In the genomic region with DNA sequence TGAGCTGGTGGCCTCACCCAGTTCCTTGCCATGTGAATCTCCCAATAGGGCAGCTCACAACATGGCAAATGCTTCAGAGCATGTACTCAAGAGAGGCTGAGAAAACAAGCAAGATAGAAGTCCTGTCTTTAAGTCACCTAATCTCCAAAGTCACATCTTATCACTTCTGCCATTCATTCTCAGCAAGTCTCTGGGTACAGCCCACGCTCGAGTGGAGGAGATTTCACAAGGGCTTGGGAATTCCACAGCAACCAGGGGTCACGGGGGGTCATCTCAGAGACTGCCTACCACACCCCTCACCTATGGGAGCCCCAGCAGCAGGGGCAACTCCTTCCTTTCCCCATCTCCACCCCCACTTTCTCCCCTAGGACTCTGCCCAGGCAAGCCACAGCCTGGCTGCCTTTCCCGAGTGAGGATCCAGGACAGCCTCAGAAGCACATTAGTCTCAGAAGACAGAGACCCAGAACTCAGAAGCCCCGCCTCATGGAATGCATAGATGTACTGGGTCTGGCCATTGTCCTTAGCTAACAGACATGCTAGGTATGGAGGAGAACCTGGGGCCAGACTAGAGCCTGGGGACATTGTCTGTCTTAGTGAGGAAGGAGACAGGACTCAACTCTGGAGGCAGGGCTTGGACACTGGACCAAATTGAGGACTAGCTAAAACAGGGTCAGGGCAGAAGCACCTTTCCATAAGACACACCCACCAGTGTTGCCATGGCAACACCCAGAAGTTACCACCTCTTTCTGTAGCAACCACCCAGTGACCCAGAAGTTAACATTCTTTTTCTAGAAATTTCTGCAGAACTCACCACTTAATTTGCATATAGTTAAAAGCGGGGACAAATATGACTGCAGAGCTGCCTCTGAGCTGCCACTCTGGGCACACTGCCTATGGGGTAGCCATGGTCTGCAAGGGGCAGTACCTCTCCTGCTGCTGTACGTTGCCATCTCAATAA, we compare ENCODE assay signal across 1 cellular context.
TF ChIP-seq lines count a peak whose summit lies in the region.

No MANE protein-coding gene starts in this region.

TF ChIP-seq in GM12878, 131 proteins besides CTCF, POLR2A, EP300 and RAD21:
- TF ChIP-seq, protein P1, sequence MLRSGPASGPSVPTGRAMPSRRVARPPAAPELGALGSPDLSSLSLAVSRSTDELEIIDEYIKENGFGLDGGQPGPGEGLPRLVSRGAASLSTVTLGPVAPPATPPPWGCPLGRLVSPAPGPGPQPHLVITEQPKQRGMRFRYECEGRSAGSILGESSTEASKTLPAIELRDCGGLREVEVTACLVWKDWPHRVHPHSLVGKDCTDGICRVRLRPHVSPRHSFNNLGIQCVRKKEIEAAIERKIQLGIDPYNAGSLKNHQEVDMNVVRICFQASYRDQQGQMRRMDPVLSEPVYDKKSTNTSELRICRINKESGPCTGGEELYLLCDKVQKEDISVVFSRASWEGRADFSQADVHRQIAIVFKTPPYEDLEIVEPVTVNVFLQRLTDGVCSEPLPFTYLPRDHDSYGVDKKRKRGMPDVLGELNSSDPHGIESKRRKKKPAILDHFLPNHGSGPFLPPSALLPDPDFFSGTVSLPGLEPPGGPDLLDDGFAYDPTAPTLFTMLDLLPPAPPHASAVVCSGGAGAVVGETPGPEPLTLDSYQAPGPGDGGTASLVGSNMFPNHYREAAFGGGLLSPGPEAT (IDR thresholded peaks at IDR 0.05; ENCODE audit: low read depth) = no peak
- TF ChIP-seq, protein P2, sequence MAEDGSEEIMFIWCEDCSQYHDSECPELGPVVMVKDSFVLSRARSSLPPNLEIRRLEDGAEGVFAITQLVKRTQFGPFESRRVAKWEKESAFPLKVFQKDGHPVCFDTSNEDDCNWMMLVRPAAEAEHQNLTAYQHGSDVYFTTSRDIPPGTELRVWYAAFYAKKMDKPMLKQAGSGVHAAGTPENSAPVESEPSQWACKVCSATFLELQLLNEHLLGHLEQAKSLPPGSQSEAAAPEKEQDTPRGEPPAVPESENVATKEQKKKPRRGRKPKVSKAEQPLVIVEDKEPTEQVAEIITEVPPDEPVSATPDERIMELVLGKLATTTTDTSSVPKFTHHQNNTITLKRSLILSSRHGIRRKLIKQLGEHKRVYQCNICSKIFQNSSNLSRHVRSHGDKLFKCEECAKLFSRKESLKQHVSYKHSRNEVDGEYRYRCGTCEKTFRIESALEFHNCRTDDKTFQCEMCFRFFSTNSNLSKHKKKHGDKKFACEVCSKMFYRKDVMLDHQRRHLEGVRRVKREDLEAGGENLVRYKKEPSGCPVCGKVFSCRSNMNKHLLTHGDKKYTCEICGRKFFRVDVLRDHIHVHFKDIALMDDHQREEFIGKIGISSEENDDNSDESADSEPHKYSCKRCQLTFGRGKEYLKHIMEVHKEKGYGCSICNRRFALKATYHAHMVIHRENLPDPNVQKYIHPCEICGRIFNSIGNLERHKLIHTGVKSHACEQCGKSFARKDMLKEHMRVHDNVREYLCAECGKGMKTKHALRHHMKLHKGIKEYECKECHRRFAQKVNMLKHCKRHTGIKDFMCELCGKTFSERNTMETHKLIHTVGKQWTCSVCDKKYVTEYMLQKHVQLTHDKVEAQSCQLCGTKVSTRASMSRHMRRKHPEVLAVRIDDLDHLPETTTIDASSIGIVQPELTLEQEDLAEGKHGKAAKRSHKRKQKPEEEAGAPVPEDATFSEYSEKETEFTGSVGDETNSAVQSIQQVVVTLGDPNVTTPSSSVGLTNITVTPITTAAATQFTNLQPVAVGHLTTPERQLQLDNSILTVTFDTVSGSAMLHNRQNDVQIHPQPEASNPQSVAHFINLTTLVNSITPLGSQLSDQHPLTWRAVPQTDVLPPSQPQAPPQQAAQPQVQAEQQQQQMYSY (CRISPR knock-in tag; IDR thresholded peaks at IDR 0.05) = no peak
- no peak for TF ChIP-seq SPI1 (IDR thresholded peaks at IDR 0.05; ENCODE audit: borderline replicate concordance, insufficient read depth, low read depth, low read length)
- no peak for TF ChIP-seq ZNF384 (IDR thresholded peaks at IDR 0.05; ENCODE audit: borderline replicate concordance, low read depth, low read length)
- TF ChIP-seq, protein P3, sequence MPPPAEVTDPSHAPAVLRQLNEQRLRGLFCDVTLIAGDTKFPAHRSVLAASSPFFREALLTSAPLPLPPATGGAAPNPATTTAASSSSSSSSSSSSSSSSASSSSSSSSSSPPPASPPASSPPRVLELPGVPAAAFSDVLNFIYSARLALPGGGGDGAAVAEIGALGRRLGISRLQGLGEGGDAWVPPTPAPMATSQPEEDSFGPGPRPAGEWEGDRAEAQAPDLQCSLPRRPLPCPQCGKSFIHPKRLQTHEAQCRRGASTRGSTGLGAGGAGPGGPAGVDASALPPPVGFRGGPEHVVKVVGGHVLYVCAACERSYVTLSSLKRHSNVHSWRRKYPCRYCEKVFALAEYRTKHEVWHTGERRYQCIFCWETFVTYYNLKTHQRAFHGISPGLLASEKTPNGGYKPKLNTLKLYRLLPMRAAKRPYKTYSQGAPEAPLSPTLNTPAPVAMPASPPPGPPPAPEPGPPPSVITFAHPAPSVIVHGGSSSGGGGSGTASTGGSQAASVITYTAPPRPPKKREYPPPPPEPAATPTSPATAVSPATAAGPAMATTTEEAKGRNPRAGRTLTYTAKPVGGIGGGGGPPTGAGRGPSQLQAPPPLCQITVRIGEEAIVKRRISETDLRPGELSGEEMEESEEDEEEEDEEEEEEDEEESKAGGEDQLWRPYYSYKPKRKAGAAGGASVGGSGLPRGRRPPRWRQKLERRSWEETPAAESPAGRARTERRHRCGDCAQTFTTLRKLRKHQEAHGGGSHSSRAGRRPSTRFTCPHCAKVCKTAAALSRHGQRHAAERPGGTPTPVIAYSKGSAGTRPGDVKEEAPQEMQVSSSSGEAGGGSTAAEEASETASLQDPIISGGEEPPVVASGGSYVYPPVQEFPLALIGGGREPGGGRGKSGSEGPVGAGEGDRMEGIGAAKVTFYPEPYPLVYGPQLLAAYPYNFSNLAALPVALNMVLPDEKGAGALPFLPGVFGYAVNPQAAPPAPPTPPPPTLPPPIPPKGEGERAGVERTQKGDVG (CRISPR knock-in tag; IDR thresholded peaks at IDR 0.05) = no peak
- TF ChIP-seq, protein P4, sequence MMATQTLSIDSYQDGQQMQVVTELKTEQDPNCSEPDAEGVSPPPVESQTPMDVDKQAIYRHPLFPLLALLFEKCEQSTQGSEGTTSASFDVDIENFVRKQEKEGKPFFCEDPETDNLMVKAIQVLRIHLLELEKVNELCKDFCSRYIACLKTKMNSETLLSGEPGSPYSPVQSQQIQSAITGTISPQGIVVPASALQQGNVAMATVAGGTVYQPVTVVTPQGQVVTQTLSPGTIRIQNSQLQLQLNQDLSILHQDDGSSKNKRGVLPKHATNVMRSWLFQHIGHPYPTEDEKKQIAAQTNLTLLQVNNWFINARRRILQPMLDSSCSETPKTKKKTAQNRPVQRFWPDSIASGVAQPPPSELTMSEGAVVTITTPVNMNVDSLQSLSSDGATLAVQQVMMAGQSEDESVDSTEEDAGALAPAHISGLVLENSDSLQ (IDR thresholded peaks at IDR 0.05) = 0 out of 2 replicates have a peak, but pooled peaks have one; percentile 37
- TF ChIP-seq, protein P5, sequence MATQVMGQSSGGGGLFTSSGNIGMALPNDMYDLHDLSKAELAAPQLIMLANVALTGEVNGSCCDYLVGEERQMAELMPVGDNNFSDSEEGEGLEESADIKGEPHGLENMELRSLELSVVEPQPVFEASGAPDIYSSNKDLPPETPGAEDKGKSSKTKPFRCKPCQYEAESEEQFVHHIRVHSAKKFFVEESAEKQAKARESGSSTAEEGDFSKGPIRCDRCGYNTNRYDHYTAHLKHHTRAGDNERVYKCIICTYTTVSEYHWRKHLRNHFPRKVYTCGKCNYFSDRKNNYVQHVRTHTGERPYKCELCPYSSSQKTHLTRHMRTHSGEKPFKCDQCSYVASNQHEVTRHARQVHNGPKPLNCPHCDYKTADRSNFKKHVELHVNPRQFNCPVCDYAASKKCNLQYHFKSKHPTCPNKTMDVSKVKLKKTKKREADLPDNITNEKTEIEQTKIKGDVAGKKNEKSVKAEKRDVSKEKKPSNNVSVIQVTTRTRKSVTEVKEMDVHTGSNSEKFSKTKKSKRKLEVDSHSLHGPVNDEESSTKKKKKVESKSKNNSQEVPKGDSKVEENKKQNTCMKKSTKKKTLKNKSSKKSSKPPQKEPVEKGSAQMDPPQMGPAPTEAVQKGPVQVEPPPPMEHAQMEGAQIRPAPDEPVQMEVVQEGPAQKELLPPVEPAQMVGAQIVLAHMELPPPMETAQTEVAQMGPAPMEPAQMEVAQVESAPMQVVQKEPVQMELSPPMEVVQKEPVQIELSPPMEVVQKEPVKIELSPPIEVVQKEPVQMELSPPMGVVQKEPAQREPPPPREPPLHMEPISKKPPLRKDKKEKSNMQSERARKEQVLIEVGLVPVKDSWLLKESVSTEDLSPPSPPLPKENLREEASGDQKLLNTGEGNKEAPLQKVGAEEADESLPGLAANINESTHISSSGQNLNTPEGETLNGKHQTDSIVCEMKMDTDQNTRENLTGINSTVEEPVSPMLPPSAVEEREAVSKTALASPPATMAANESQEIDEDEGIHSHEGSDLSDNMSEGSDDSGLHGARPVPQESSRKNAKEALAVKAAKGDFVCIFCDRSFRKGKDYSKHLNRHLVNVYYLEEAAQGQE (IDR thresholded peaks at IDR 0.05; ENCODE audit: low read depth, low read length) = no peak
- TF ChIP-seq POU2F2 (IDR thresholded peaks at IDR 0.05; ENCODE audit: borderline replicate concordance, low read depth, low read length) = peak; percentile 53; the same call in 1 of the 3 replicates
- TF ChIP-seq, protein P6, sequence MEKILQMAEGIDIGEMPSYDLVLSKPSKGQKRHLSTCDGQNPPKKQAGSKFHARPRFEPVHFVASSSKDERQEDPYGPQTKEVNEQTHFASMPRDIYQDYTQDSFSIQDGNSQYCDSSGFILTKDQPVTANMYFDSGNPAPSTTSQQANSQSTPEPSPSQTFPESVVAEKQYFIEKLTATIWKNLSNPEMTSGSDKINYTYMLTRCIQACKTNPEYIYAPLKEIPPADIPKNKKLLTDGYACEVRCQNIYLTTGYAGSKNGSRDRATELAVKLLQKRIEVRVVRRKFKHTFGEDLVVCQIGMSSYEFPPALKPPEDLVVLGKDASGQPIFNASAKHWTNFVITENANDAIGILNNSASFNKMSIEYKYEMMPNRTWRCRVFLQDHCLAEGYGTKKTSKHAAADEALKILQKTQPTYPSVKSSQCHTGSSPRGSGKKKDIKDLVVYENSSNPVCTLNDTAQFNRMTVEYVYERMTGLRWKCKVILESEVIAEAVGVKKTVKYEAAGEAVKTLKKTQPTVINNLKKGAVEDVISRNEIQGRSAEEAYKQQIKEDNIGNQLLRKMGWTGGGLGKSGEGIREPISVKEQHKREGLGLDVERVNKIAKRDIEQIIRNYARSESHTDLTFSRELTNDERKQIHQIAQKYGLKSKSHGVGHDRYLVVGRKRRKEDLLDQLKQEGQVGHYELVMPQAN (conservative IDR thresholded peaks at IDR 0.05) = no peak
- TF ChIP-seq TAF1 (IDR thresholded peaks at IDR 0.05; ENCODE audit: borderline replicate concordance, low read depth, low read length) = no peak
- TF ChIP-seq FOS (IDR thresholded peaks at IDR 0.05; ENCODE audit: borderline replicate concordance, extremely low read depth, insufficient read length) = no peak
- no peak for TF ChIP-seq POLR2AphosphoS2 (IDR thresholded peaks at IDR 0.05; ENCODE audit: low read depth, low read length)
- no peak for TF ChIP-seq RB1 (IDR thresholded peaks at IDR 0.05; ENCODE audit: borderline replicate concordance)
- TF ChIP-seq BMI1 (IDR thresholded peaks at IDR 0.05; ENCODE audit: borderline replicate concordance) = peak; percentile 86
